Comparison of ENCODE assay signal across 12 cellular contexts in the genomic region with DNA sequence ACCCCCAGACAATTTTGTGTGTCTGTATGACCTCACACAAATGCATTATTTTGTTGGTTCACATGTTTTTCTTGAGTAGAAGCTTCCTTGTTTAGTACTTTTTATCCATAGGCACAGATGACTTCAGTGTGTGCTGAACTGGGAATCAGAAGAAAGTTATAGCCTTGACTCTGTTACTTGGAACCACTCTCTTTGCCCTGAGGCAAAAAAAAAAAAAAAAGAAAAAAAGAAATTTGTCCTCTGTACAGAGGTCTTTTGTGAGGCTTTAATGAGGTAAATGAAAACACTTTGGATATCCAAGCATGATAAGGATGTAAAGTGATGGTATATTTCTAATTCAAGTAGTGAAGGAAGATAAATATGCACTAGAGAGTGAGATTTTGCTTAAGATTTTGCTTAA.
"Had no signal": no experiment of that assay in that cellular context is flagged by ENCODE, and none has a peak within 500 bp of the region (broad histone marks: within the 10 kb centered on the region; RNA-seq: fewer than 3 reads in every experiment).

No MANE protein-coding gene starts in this region.

- H3K4me3 ChIP-seq: coronary artery, esophagus muscularis mucosa, ovary, thyroid gland had no signal

- H3K9me3 ChIP-seq: esophagus muscularis mucosa, ovary, thyroid gland had no signal

- H3K27ac ChIP-seq: coronary artery, esophagus muscularis mucosa, ovary, thyroid gland had no signal

- H3K27me3 ChIP-seq: esophagus muscularis mucosa, ovary, thyroid gland had no signal

- H3K4me1 ChIP-seq: thyroid gland had no signal

- H3K36me3 ChIP-seq: ovary, thyroid gland had no signal

- ATAC-seq: activated CD4-positive, alpha-beta T cell treated with anti-CD3 and anti-CD28 coated beads for 36 hours; naive thymus-derived CD4-positive, alpha-beta T cell; sciatic nerve; stimulated activated naive B cell treated with anti-CD40 and anti-IgM and Interleukin-4, amounts not matched to agents 10 μg/mL and 1 μg/mL and 100 μg/mL, for 72 hours; WTC11 had no signal

- DNase-seq: activated CD4-positive, alpha-beta T cell treated with anti-CD3 and anti-CD28 coated beads for 36 hours; activated CD4-positive, alpha-beta T cell treated with anti-CD3 and anti-CD28 coated beads, Interleukin-2, amount 50 U/mL, for 48 hours; activated naive CD8-positive, alpha-beta T cell treated with anti-CD3 and anti-CD28 coated beads, Interleukin-2, amount 10 ng/mL, durations not matched to agents 7 days and 5 days; mesenchymal stem cell; naive thymus-derived CD4-positive, alpha-beta T cell; ovary; stimulated activated naive B cell treated with anti-CD40 and anti-IgM and Interleukin-4, amounts not matched to agents 10 μg/mL and 1 μg/mL and 100 μg/mL, for 72 hours; thyroid gland had no signal
